18 cellular contexts compared by ENCODE assay signal in genomic region chr22:38830845-38831108, GRCh38. TPM values are rescaled to one million over a fixed set of nuclear protein-coding genes. Genes with fewer than 3 reads are reported as not detected.
DNase-seq lines count a peak whose midpoint lies in the region; ATAC-seq, FAIRE-seq and TF ChIP-seq lines count a peak whose summit lies in the region.
"Had no signal": no experiment of that assay in that cellular context is flagged by ENCODE, and none has a peak within 500 bp of the region (broad histone marks: within the 10 kb centered on the region; RNA-seq: fewer than 3 reads in every experiment).

No MANE protein-coding gene starts in this region.

- no peaks in the 10 kb centered on the region; the same call in 1 of the 2 replicates for H4K20me1 ChIP-seq in IMR-90 (ENCODE audit: insufficient read depth, low read length)

- H3K27me3 ChIP-seq in IMR-90 (ENCODE audit: control insufficient read depth, insufficient read depth, low read length) (no peaks in the 10 kb centered on the region), upper lobe of right lung (no peaks in the 10 kb centered on the region), pancreas (no peaks in the 10 kb centered on the region), aorta (ENCODE audit: control insufficient read depth in 1 of 2, insufficient read depth in 2 of 2, low read length in 1 of 2) (no peaks in the 10 kb centered on the region)

- H2BK15ac ChIP-seq in IMR-90 (ENCODE audit: low read depth, low read length), result no peak overlapping the region

- H3K14ac ChIP-seq in IMR-90 (replicated peaks; ENCODE audit: low read depth, low read length), result no peak overlapping the region

- H3K4me1 ChIP-seq in A549 (peaks cover 43% of the 10 kb centered on the region), IMR-90 (ENCODE audit: control insufficient read depth, insufficient read depth, low read length) (no peaks in the 10 kb centered on the region), kidney (ENCODE audit: control insufficient read depth in 1 of 2, insufficient read depth in 1 of 2, low read depth in 1 of 2, low read length in 2 of 2) (no peaks in the 10 kb centered on the region), upper lobe of right lung (no peaks in the 10 kb centered on the region), pancreas (no peaks in the 10 kb centered on the region), aorta (ENCODE audit: control insufficient read depth in 1 of 2, insufficient read depth in 2 of 2, low read length in 2 of 2) (no peaks in the 10 kb centered on the region)

- no peaks in the 10 kb centered on the region for H3K79me1 ChIP-seq in IMR-90 (ENCODE audit: low read depth in 1 of 2, low read length in 2 of 2)

- no peaks in the 10 kb centered on the region for H3K9me3 ChIP-seq in A549
- no peaks in the 10 kb centered on the region for H3K9me3 ChIP-seq in IMR-90 (ENCODE audit: control insufficient read depth, insufficient read depth, low read length)
- peaks cover 0 to 7% of the 10 kb centered on the region in 2 donors for H3K9me3 ChIP-seq in kidney (ENCODE audit: control insufficient read depth in 1 of 2, low read length in 2 of 2)
- no peaks in the 10 kb centered on the region for H3K9me3 ChIP-seq in upper lobe of right lung
- no peaks in the 10 kb centered on the region for H3K9me3 ChIP-seq in pancreas
- no peaks in the 10 kb centered on the region for H3K9me3 ChIP-seq in aorta (ENCODE audit: control insufficient read depth, low read length)

- no peak overlapping the region for H2BK5ac ChIP-seq in IMR-90 (ENCODE audit: low read depth, low read length, poor library complexity, severe bottlenecking)

- no peak overlapping the region for H2AK5ac ChIP-seq in IMR-90 (ENCODE audit: low read depth, low read length)

- TF ChIP-seq POLR2A in A549 (IDR thresholded peaks at IDR 0.05; ENCODE audit: low read length), result no peak
- no peak for TF ChIP-seq POLR2A in IMR-90 (IDR thresholded peaks at IDR 0.05; ENCODE audit: low read depth, low read length)

- no peak overlapping the region for H4K5ac ChIP-seq in IMR-90 (ENCODE audit: low read depth, low read length)

- whole genome bisulfite sequencing in A549 (ENCODE audit: missing lambda C conversion rate), result 96% methylated on average over 4 of the region's 7 CpGs
- no CpG with 5 or more reads among the region's 7 CpGs for WGBS in IMR-90 (ENCODE audit: extremely low coverage in 2 of 2, insufficient read length in 1 of 2), 2 experiments
- WGBS in pancreas, 2 donors, result 74 to 91% methylated on average over 7 of the region's 7 CpGs
- 79 to 83% methylated on average over 7 of the region's 7 CpGs for WGBS in aorta, 2 donors

- ATAC-seq in A549, result peak in 1 of 2 experiments; percentile 9; a peak in 1 of 6 replicates
- ATAC-seq in IMR-90 (ENCODE audit: low read depth), result no peak
- ATAC-seq in upper lobe of right lung, result no peak
- no peak for ATAC-seq in pancreas
- ATAC-seq in aorta (ENCODE audit: low FRiP score), result no peak

- no peak overlapping the region for H4K91ac ChIP-seq in IMR-90 (ENCODE audit: insufficient read depth, low read depth, low read length)

- dilution Hi-C loops in IMR-90 (cut with HindIII; ENCODE audit: low sequenced_read_pairs, unreplicated experiment), result no loop called here

- CTCF ChIA-PET in A549 (lab: Yijun Ruan, JAX) (no interaction called here), IMR-90 (lab: Yijun Ruan, JAX) (no interaction called here)

- H2BK120ac ChIP-seq in IMR-90 (ENCODE audit: low read depth, low read length), result no peak overlapping the region

- H3K4me2 ChIP-seq in A549 (peak overlapping the region; percentile 61), IMR-90 (ENCODE audit: low read depth, low read length) (no peak overlapping the region)

- BruUV-seq in IMR-90 (replicated peaks; lab: Mats Ljungman, UMichigan), result no TSS peak

- H3K9ac ChIP-seq in IMR-90 (ENCODE audit: low read depth, low read length), result no peak overlapping the region
- H3K9ac ChIP-seq in kidney (ENCODE audit: low read length in 2 of 2), result no peak overlapping the region
- H3K9ac ChIP-seq: GM23248 had no signal

- H2BK20ac ChIP-seq in IMR-90 (ENCODE audit: low read depth, low read length), result no peak overlapping the region

- H2AFZ ChIP-seq in IMR-90 (replicated peaks; ENCODE audit: low read length, poor library complexity), result peak overlapping the region; percentile 51
- H2AFZ ChIP-seq: GM23248 had no signal

- TF ChIP-seq RAD21 in A549 (conservative IDR thresholded peaks at IDR 0.05 in 1 of 2, IDR thresholded peaks at IDR 0.05 in 1 of 2), result no peak
- no peak for TF ChIP-seq RAD21 in IMR-90 (IDR thresholded peaks at IDR 0.05; ENCODE audit: low read length)

- intact Hi-C loops in IMR-90 (cut with micrococcal nuclease), result no loop called here
- intact Hi-C loops in kidney (cut with DNase I), result no loop called here
- intact Hi-C loops in upper lobe of right lung (cut with DNase I), result no loop called here
- intact Hi-C loops in pancreas (cut with DNase I), result no loop called here
- intact Hi-C loops in aorta (cut with DNase I), result no loop called here

- DNase-seq in A549 (ENCODE audit: low read depth in 1 of 2, low spot score in 1 of 2) (no peak), IMR-90 (no peak), kidney (peak; percentile 45), upper lobe of right lung (peak; percentile 48), pancreas (no peak), UCSD-AML1 (lab: John Stamatoyannopoulos, UW; ENCODE audit: unreplicated experiment) (no peak), aorta (no peak)
- DNase-seq: CD4-positive, CD25-positive, alpha-beta regulatory T cell; CD8-positive, alpha-beta memory T cell; COR-L47 had no signal

- no peaks in the 10 kb centered on the region for H3K9me1 ChIP-seq in IMR-90 (ENCODE audit: insufficient read depth, low read length)

- FAIRE-seq in A549 (lab: Jason Lieb, UNC), result no peak
- no peak for FAIRE-seq in kidney (lab: Jason Lieb, UNC)
- no peak for FAIRE-seq in pancreas (lab: Jason Lieb, UNC)
- FAIRE-seq: D721Med, G401.6, GM12891, GM19239, H54, HTR-8/SVneo had no signal

- H3K36me3 ChIP-seq in IMR-90 (ENCODE audit: control insufficient read depth, insufficient read depth, low read length) (no peaks in the 10 kb centered on the region), kidney (ENCODE audit: control insufficient read depth in 1 of 2, insufficient read depth in 2 of 2, low read length in 2 of 2) (no peaks in the 10 kb centered on the region), upper lobe of right lung (no peaks in the 10 kb centered on the region), pancreas (no peaks in the 10 kb centered on the region), aorta (ENCODE audit: control insufficient read depth in 1 of 2, insufficient read depth in 2 of 2, low read length in 1 of 2) (no peaks in the 10 kb centered on the region)

- TF ChIP-seq CTCF in A549 (IDR thresholded peaks at IDR 0.05) (no peak), IMR-90 (conservative IDR thresholded peaks at IDR 0.05; ENCODE audit: low read depth, low read length) (no peak), kidney (IDR thresholded peaks at IDR 0.05; ENCODE audit: borderline replicate concordance, extremely low read depth, insufficient read depth) (no peak), upper lobe of right lung (IDR thresholded peaks at IDR 0.05) (no peak), pancreas (IDR thresholded peaks at IDR 0.05) (no peak)

- no peak overlapping the region for H3K23ac ChIP-seq in IMR-90 (ENCODE audit: low read depth, low read length)

- H3K4me3 ChIP-seq in A549 (no peak overlapping the region), IMR-90 (ENCODE audit: insufficient read depth, low read depth, low read length) (no peak overlapping the region), kidney (ENCODE audit: low read length in 2 of 2) (no peak overlapping the region), upper lobe of right lung (no peak overlapping the region), pancreas (no peak overlapping the region), aorta (ENCODE audit: low read length in 2 of 2) (no peak overlapping the region)
- H3K4me3 ChIP-seq: GM23248 had no signal

- in situ Hi-C loops in IMR-90 (cut with MboI; ENCODE audit: low sequenced_read_pairs), result no loop called here

- H3K4ac ChIP-seq in IMR-90 (ENCODE audit: low read depth, low read length), result no peak overlapping the region

- H3K56ac ChIP-seq in IMR-90 (ENCODE audit: extremely low read depth, insufficient read depth, low read length), result no peak overlapping the region

- TF ChIP-seq EP300 in A549 (IDR thresholded peaks at IDR 0.05), result no peak

- H2AK9ac ChIP-seq in IMR-90 (replicated peaks; ENCODE audit: low read depth, low read length, poor library complexity), result no peak overlapping the region

- H3K18ac ChIP-seq in IMR-90 (ENCODE audit: low read depth, low read length), result no peak overlapping the region

- peak overlapping the region; percentile 82 to 90 for H3K27ac ChIP-seq in A549
- no peak overlapping the region for H3K27ac ChIP-seq in IMR-90 (ENCODE audit: insufficient read depth, low read length)
- no peak overlapping the region for H3K27ac ChIP-seq in kidney (ENCODE audit: low read depth in 2 of 2, low read length in 2 of 2)
- H3K27ac ChIP-seq in upper lobe of right lung, result no peak overlapping the region
- no peak overlapping the region for H3K27ac ChIP-seq in pancreas
- no peak overlapping the region for H3K27ac ChIP-seq in aorta (ENCODE audit: low read depth in 1 of 2, low read length in 2 of 2)
- H3K27ac ChIP-seq: 22Rv1, GM23248 had no signal

- POLR2A ChIA-PET in A549 (lab: Yijun Ruan, JAX) (no interaction called here), IMR-90 (lab: Charles Lee; ENCODE audit: unreplicated experiment) (no interaction called here)

- H4K8ac ChIP-seq in IMR-90 (ENCODE audit: low read depth in 2 of 2, low read length in 2 of 2), result no peak overlapping the region

RNA-seq across cellular contexts. Expression of gene NPTXR, which starts 13.1 kb away (rescaled TPM):
- polyA plus RNA-seq in A549 (2011; rRNA removed) (3.3 and 6.6 TPM in 2 replicates), A549 (2017; fragmentation: RNase III; extraction: RNeasy Plus Mini Kit Qiagen cat#74134 plus additional on column Dnase treatment) (9.7 to 15.3 TPM (median 14.8 TPM) in 3 replicates), IMR-90 (2012; rRNA removed) (1.8 and 2.2 TPM in 2 replicates), kidney (ENCODE audit: insufficient read depth, low read depth, low replicate concordance) (1.1 TPM), pancreas (1 to 10 TPM; 3.0 to 5.0 TPM), aorta (10 to 100 TPM in 1 of 2 donors, 1 to 10 TPM in 1; 6.1 to 11.3 TPM)
- polyA plus RNA-seq in A549 (2012; cell fraction: cytosol; rRNA removed), result 2.3 and 3.6 TPM in 2 replicates
- 5.8 and 6.7 TPM in 2 replicates for polyA plus RNA-seq in A549 (2012; cell fraction: nucleus; rRNA removed)
- 7.7 TPM in 2 replicates for polyA minus RNA-seq in A549 (2011; rRNA and poly(A)+ RNA removed)
- total RNA-seq in IMR-90 (2012; rRNA removed) (0.28 and 0.36 TPM in 2 replicates), kidney (12.5 TPM), upper lobe of right lung (6.3 TPM), pancreas (10 to 100 TPM in 1 of 6 donors, 1 to 10 TPM in 5; 4.2 to 11.0 (median 6.0) TPM), aorta (10 to 100 TPM; 16.5 to 21.9 TPM)
- 1.3 and 2.3 TPM in 2 replicates for polyA plus RNA-seq in IMR-90 (2012; cell fraction: cytosol; rRNA removed)
- polyA plus RNA-seq in IMR-90 (2012; cell fraction: nucleus; rRNA removed; ENCODE audit: low replicate concordance), result 1.4 and 1.6 TPM in 2 replicates

RNA-seq across cellular contexts. Expression of gene DNAL4, which starts 36.8 kb away (rescaled TPM):
- polyA plus RNA-seq in A549 (2011; rRNA removed) (9.8 and 9.9 TPM in 2 replicates), A549 (2017; fragmentation: RNase III; extraction: RNeasy Plus Mini Kit Qiagen cat#74134 plus additional on column Dnase treatment) (7.0 to 7.7 TPM (median 7.6 TPM) in 3 replicates), IMR-90 (2012; rRNA removed) (12.1 and 14.2 TPM in 2 replicates), kidney (ENCODE audit: insufficient read depth, low read depth, low replicate concordance) (39.7 TPM), pancreas (10 to 100 TPM; 12.2 to 16.2 TPM), aorta (10 to 100 TPM in 1 of 2 donors, 1 to 10 TPM in 1; 8.8 to 14.3 TPM)
- 8.5 and 9.9 TPM in 2 replicates for polyA plus RNA-seq in A549 (2012; cell fraction: cytosol; rRNA removed)
- polyA plus RNA-seq in A549 (2012; cell fraction: nucleus; rRNA removed), result 5.6 and 7.2 TPM in 2 replicates
- polyA minus RNA-seq in A549 (2011; rRNA and poly(A)+ RNA removed), result 6.0 and 8.1 TPM in 2 replicates
- total RNA-seq in IMR-90 (2012; rRNA removed) (6.1 and 6.9 TPM in 2 replicates), kidney (26.5 TPM), upper lobe of right lung (16.0 TPM), pancreas (10 to 100 TPM in 4 of 6 donors, 1 to 10 TPM in 2; 7.7 to 13.9 (median 10.7) TPM), aorta (10 to 100 TPM in 1 of 2 donors, 1 to 10 TPM in 1; 8.2 to 10.8 TPM)
- 14.7 and 19.4 TPM in 2 replicates for polyA plus RNA-seq in IMR-90 (2012; cell fraction: cytosol; rRNA removed)
- 7.3 and 9.3 TPM in 2 replicates for polyA plus RNA-seq in IMR-90 (2012; cell fraction: nucleus; rRNA removed; ENCODE audit: low replicate concordance)

RNA-seq across cellular contexts. Expression of gene CBX6, which starts 41.2 kb away (rescaled TPM):
- polyA plus RNA-seq in A549 (2011; rRNA removed), result 9.8 and 10.4 TPM in 2 replicates
- polyA plus RNA-seq in A549 (2012; cell fraction: cytosol; rRNA removed), result 7.6 and 10.4 TPM in 2 replicates
- 25.0 and 36.1 TPM in 2 replicates for polyA plus RNA-seq in A549 (2012; cell fraction: nucleus; rRNA removed)
- 22.1 to 24.0 TPM (median 22.4 TPM) in 3 replicates for polyA plus RNA-seq in A549 (2017; fragmentation: RNase III; extraction: RNeasy Plus Mini Kit Qiagen cat#74134 plus additional on column Dnase treatment)
- 35.3 and 40.2 TPM in 2 replicates for polyA minus RNA-seq in A549 (2011; rRNA and poly(A)+ RNA removed)
- total RNA-seq in IMR-90 (2012; rRNA removed), result 15.2 and 17.5 TPM in 2 replicates
- polyA plus RNA-seq in IMR-90 (2012; rRNA removed), result 19.0 and 19.9 TPM in 2 replicates
- polyA plus RNA-seq in IMR-90 (2012; cell fraction: cytosol; rRNA removed), result 9.6 and 14.6 TPM in 2 replicates
- 26.7 and 45.8 TPM in 2 replicates for polyA plus RNA-seq in IMR-90 (2012; cell fraction: nucleus; rRNA removed; ENCODE audit: low replicate concordance)
- 113 TPM for total RNA-seq in kidney
- 24.9 TPM for polyA plus RNA-seq in kidney (ENCODE audit: insufficient read depth, low read depth, low replicate concordance)
- 61.6 TPM for total RNA-seq in upper lobe of right lung
- total RNA-seq in pancreas, result 10 to 100 TPM; 22.5 to 44.6 (median 29.2) TPM
- 10 to 100 TPM; 23.1 to 29.0 TPM for polyA plus RNA-seq in pancreas
- 100 to 1,000 TPM in 1 of 2 donors, 10 to 100 TPM in 1; 97.2 to 104 TPM for total RNA-seq in aorta
- 10 to 100 TPM; 17.5 to 38.9 TPM for polyA plus RNA-seq in aorta

Comparison
In these comparisons a context has a peak if more than half of its experiments do, and no peak if none do; other contexts are left out.
1. DNase-seq: peak in kidney (single experiment) and upper lobe of right lung (single experiment); none in A549 (0 of 2), IMR-90 (single experiment), pancreas (0 of 6), UCSD-AML1 (single experiment) and aorta (0 of 2).
2. H3K27ac ChIP-seq: peak in A549 (2 of 2); none in IMR-90 (single experiment), kidney (0 of 2), upper lobe of right lung (single experiment), pancreas (0 of 4) and aorta (0 of 2).